In the genomic region with DNA sequence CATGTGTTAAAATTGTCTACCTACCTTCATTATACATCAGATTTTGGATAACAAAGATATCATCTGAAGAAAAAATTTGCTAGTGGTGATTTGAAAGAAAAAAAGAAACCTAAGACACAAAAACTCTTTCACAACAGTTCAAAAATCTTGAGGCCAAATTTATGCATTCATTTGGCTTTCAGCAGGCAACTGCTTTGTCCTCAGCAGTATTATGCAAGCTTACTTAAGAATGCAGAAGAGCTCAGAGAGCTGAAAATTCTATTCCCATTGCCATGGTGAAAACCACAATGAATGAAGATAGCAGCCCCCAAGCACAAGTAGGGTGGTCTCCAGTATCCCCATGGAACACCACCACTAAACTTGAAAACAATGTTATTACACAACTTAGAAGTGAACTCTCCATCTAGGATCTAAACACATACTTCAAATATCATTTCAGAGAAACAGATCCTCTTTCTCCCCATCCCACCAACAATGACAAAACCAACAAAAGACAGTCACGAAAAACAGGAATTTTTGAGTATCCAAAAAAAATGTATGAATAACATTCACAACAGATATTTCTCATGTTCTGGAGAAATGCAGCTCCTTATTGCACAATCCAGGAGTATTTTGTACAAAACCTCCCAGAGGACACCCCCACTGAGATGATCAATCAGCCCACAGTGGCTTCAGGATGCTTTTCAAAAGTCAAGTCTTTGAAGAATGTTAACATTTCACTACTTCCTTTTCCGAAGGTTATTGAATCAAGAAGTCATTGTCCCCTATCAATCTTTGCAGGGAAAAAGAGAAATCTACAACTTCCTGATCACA, we compare ENCODE assay signal across 11 cellular contexts.
A peak's percentile ranks its signal among the peaks of the same experiment; 100 is the strongest.
DNase-seq lines count a peak whose midpoint lies in the region; ATAC-seq and TF ChIP-seq lines count a peak whose summit lies in the region.
"Had no signal": no experiment of that assay in that cellular context is flagged by ENCODE, and none has a peak within 500 bp of the region (broad histone marks: within the 10 kb centered on the region; RNA-seq: fewer than 3 reads in every experiment).

No MANE protein-coding gene starts in this region.

- H2AFZ ChIP-seq in osteoblast (ENCODE audit: low read length): peak overlapping the region; percentile 39

- H3K4me2 ChIP-seq in osteoblast (ENCODE audit: insufficient read depth, low read length): peak overlapping the region; percentile 54

- H3K4me1 ChIP-seq in osteoblast (ENCODE audit: insufficient read depth, low read length): peaks cover 33% of the 10 kb centered on the region
- H3K4me1 ChIP-seq: thyroid gland had no signal

- H3K9me3 ChIP-seq in SK-N-MC (ENCODE audit: low read depth, low read length) (no peaks in the 10 kb centered on the region), osteoblast (ENCODE audit: low read depth, low read length) (no peaks in the 10 kb centered on the region)
- H3K9me3 ChIP-seq: thyroid gland had no signal

- TF ChIP-seq CTCF in BJ (IDR thresholded peaks at IDR 0.05; ENCODE audit: insufficient read depth, low read depth, low read length): no peak
- no peak for TF ChIP-seq CTCF in fibroblast of pulmonary artery (IDR thresholded peaks at IDR 0.05; ENCODE audit: low read length, missing control alignments)
- TF ChIP-seq CTCF in osteoblast (IDR thresholded peaks at IDR 0.05; ENCODE audit: extremely low read depth, low read depth, low read length): no peak

- H3K4me3 ChIP-seq in BJ (ENCODE audit: low read depth, low read length) (no peak overlapping the region), SK-N-MC (peak overlapping the region; percentile 68), fibroblast of pulmonary artery (replicated peaks; ENCODE audit: low read depth, low read length) (no peak overlapping the region), osteoblast (ENCODE audit: insufficient read depth, low read length) (no peak overlapping the region)
- H3K4me3 ChIP-seq: coronary artery, thyroid gland had no signal

- H3K36me3 ChIP-seq in BJ (ENCODE audit: control insufficient read depth, insufficient read depth, low read length) (no peaks in the 10 kb centered on the region), SK-N-MC (ENCODE audit: insufficient read depth, low read length) (no peaks in the 10 kb centered on the region), osteoblast (ENCODE audit: insufficient read depth, low read length) (no peaks in the 10 kb centered on the region)
- H3K36me3 ChIP-seq: thyroid gland had no signal

- CTCF ChIA-PET in BJ (lab: Yijun Ruan, JAX): interaction anchor here (0.7 to 1.1 kb wide), 2 partner anchors 9 to 201 kb away, joined by 3 read pairs; no protein-coding TSS in a partner anchor

- DNase-seq in BJ (ENCODE audit: low read depth) (peak; percentile 33), SK-N-MC (ENCODE audit: low read depth, low spot score) (peak; percentile 76), fibroblast of pulmonary artery (ENCODE audit: low read depth) (peak; percentile 93), osteoblast (ENCODE audit: insufficient read length, low spot score, missing footprints) (peak; percentile 37), NCI-H1436 (lab: John Stamatoyannopoulos, UW) (no peak), iPS-NIHi7 (ENCODE audit: extremely low spot score) (no peak)
- DNase-seq: CD4-positive, CD25-positive, alpha-beta regulatory T cell; thyroid gland had no signal

- ATAC-seq in GM18517 (IDR thresholded peaks at IDR 0.05; ENCODE audit: unreplicated experiment): no peak
- no peak for ATAC-seq in GM18519 (IDR thresholded peaks at IDR 0.05; ENCODE audit: low FRiP score, unreplicated experiment)

- peak overlapping the region; percentile 35 for H3K9ac ChIP-seq in SK-N-MC (ENCODE audit: insufficient read length)

- peaks cover 4% of the 10 kb centered on the region for H3K79me2 ChIP-seq in osteoblast (ENCODE audit: insufficient read depth, low read length)

- POLR2A ChIA-PET in BJ (lab: Charles Lee): no interaction called here

- H4K20me1 ChIP-seq in osteoblast (ENCODE audit: insufficient read depth, low read length): no peaks in the 10 kb centered on the region

- peak overlapping the region; percentile 94 for H3K27ac ChIP-seq in SK-N-MC
- H3K27ac ChIP-seq in osteoblast (ENCODE audit: low read depth, low read length): peak overlapping the region; percentile 92
- H3K27ac ChIP-seq: thyroid gland had no signal

- no peaks in the 10 kb centered on the region for H3K27me3 ChIP-seq in BJ (ENCODE audit: control insufficient read depth, insufficient read depth, low read length)
- H3K27me3 ChIP-seq in osteoblast (ENCODE audit: insufficient read depth, low read length): no peaks in the 10 kb centered on the region
- H3K27me3 ChIP-seq: thyroid gland had no signal

Comparison
In these comparisons a context has a peak if more than half of its experiments do, and no peak if none do; other contexts are left out.
1. DNase-seq: peak in BJ (single experiment), SK-N-MC (single experiment), fibroblast of pulmonary artery (single experiment) and osteoblast (single experiment); none in NCI-H1436 (single experiment) and iPS-NIHi7 (single experiment).